11 cellular contexts compared by ENCODE assay signal in the genomic region with DNA sequence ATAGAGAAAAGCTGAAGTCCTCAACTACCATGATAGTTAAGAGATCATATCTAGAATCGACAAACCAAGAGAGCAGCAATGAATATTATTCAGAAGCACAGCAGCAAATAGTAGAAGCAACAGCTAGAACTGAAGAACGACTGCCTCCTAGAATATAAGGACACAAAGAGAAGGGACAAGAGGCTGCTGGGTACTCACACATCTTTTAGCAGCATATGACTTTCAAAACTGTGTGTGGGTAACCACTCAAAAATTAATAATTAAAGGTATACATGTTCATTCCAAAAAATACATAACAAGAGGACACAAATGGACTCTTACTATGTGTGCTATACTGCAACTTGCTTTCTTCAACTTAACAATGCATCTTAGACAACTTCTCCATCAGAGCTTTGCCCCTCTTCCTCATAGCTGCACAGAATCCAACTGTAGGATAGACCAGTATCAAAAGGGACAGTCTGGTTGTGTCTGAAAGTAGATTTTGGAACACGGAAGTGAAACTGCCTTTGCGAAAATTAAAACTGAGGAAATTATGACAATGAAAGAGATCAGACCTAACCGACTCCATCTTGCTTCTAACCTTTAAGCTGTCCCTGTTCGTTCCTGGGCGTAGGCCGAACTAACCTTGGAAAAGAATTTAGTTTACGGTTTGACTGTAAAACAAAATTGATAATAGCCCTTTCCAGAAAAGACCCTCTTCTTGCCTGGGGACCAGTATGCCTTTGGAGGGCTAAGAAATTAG.
A peak's percentile ranks its signal among the peaks of the same experiment; 100 is the strongest.
DNase-seq lines count a peak whose midpoint lies in the region; ATAC-seq lines count a peak whose summit lies in the region.
"Had no signal": no experiment of that assay in that cellular context is flagged by ENCODE, and none has a peak within 500 bp of the region (broad histone marks: within the 10 kb centered on the region; RNA-seq: fewer than 3 reads in every experiment).

No MANE protein-coding gene starts in this region.

- no peaks in the 10 kb centered on the region for H3K27me3 ChIP-seq in right cardiac atrium (ENCODE audit: control insufficient read depth, insufficient read depth)

- H3K27me3 Mint-ChIP-seq in activated naive CD8-positive, alpha-beta T cell = no peaks in the 10 kb centered on the region
- no peaks in the 10 kb centered on the region for H3K27me3 Mint-ChIP-seq in activated naive CD8-positive, alpha-beta T cell treated with anti-CD3 and anti-CD28 coated beads for 36 hours
- H3K27me3 Mint-ChIP-seq in T-helper 2 cell treated with Interferon-gamma antibody and Interleukin-4, amounts not matched to agents 5 μg/mL and 100 μg/mL, for 36 hours (ENCODE audit: low read depth) = no peaks in the 10 kb centered on the region

- no peak overlapping the region for H3K27ac ChIP-seq in right cardiac atrium (ENCODE audit: low read length)
- H3K27ac ChIP-seq: RWPE1 had no signal

- peak overlapping the region; percentile 81 for H3K27ac Mint-ChIP-seq in activated naive CD8-positive, alpha-beta T cell
- no peak overlapping the region for H3K27ac Mint-ChIP-seq in activated naive CD8-positive, alpha-beta T cell treated with anti-CD3 and anti-CD28 coated beads for 36 hours
- peak overlapping the region; percentile 41 for H3K27ac Mint-ChIP-seq in T-helper 2 cell treated with Interferon-gamma antibody and Interleukin-4, amounts not matched to agents 5 μg/mL and 100 μg/mL, for 36 hours

- H3K4me3 ChIP-seq in right cardiac atrium (ENCODE audit: low read length) = no peak overlapping the region

- H3K4me1 Mint-ChIP-seq in activated naive CD8-positive, alpha-beta T cell (ENCODE audit: low read depth) = peaks cover 73% of the 10 kb centered on the region
- H3K4me1 Mint-ChIP-seq in activated naive CD8-positive, alpha-beta T cell treated with anti-CD3 and anti-CD28 coated beads for 36 hours = peaks cover 53% of the 10 kb centered on the region
- peaks cover 38% of the 10 kb centered on the region for H3K4me1 Mint-ChIP-seq in T-helper 2 cell treated with Interferon-gamma antibody and Interleukin-4, amounts not matched to agents 5 μg/mL and 100 μg/mL, for 36 hours (ENCODE audit: low read depth)

- intact Hi-C loops in right cardiac atrium (cut with DNase I) = no loop called here

- no peaks in the 10 kb centered on the region for H3K9me3 ChIP-seq in right cardiac atrium (ENCODE audit: control insufficient read depth, low read length)

- ATAC-seq in HG03159 (IDR thresholded peaks at IDR 0.05; ENCODE audit: unreplicated experiment) = peak; percentile 55
- no peak for ATAC-seq in right cardiac atrium
- no peak for ATAC-seq in esophagus mucosa

- no peak overlapping the region for H3K4me3 Mint-ChIP-seq in activated naive CD8-positive, alpha-beta T cell
- no peak overlapping the region for H3K4me3 Mint-ChIP-seq in activated naive CD8-positive, alpha-beta T cell treated with anti-CD3 and anti-CD28 coated beads for 36 hours
- no peak overlapping the region for H3K4me3 Mint-ChIP-seq in T-helper 2 cell treated with Interferon-gamma antibody and Interleukin-4, amounts not matched to agents 5 μg/mL and 100 μg/mL, for 36 hours

- H3K4me1 ChIP-seq in right cardiac atrium (ENCODE audit: control insufficient read depth, insufficient read depth, low read length) = no peaks in the 10 kb centered on the region

- DNase-seq in activated naive CD8-positive, alpha-beta T cell treated with anti-CD3 and anti-CD28 coated beads for 36 hours = no peak
- no peak for DNase-seq in T-helper 2 cell treated with Interferon-gamma antibody and Interleukin-4, amounts not matched to agents 5 μg/mL and 100 μg/mL, for 36 hours (ENCODE audit: low spot score)
- DNase-seq in right cardiac atrium = no peak
- DNase-seq in SW 1271 (lab: John Stamatoyannopoulos, UW) = no peak
- DNase-seq in dermis blood vessel endothelial cell = no peak
- DNase-seq: amygdala, NCI-H446 had no signal

- WGBS in right cardiac atrium = 89% methylated on average over 9 of the region's 9 CpGs

- H3K36me3 Mint-ChIP-seq in activated naive CD8-positive, alpha-beta T cell = no peaks in the 10 kb centered on the region
- peaks cover 18% of the 10 kb centered on the region for H3K36me3 Mint-ChIP-seq in activated naive CD8-positive, alpha-beta T cell treated with anti-CD3 and anti-CD28 coated beads for 36 hours
- H3K36me3 Mint-ChIP-seq in T-helper 2 cell treated with Interferon-gamma antibody and Interleukin-4, amounts not matched to agents 5 μg/mL and 100 μg/mL, for 36 hours (ENCODE audit: low read depth) = peaks cover under 1% of the 10 kb centered on the region

- H3K9me3 Mint-ChIP-seq in activated naive CD8-positive, alpha-beta T cell (ENCODE audit: low read depth) = no peaks in the 10 kb centered on the region
- H3K9me3 Mint-ChIP-seq in activated naive CD8-positive, alpha-beta T cell treated with anti-CD3 and anti-CD28 coated beads for 36 hours = no peaks in the 10 kb centered on the region
- no peaks in the 10 kb centered on the region for H3K9me3 Mint-ChIP-seq in T-helper 2 cell treated with Interferon-gamma antibody and Interleukin-4, amounts not matched to agents 5 μg/mL and 100 μg/mL, for 36 hours
